In the genomic region with DNA sequence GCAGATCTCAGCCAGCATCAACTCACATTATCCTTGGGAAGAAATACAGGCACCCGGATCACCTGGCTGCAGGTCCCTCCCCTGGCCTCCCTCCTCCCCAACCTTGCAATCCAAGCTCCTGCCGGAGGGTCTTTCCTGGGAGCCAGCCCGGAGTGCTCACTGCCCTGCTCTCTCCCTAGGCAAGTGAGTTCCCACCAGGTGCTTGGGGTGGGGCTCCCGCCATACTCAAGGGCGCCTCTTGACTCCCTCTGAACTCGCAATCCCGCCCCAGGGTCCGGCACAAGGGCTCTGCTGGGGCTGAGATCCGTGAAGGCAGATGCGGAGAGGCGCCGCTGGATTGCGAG, we compare ENCODE assay signal across 11 cellular contexts. TPM values are rescaled to one million over a fixed set of nuclear protein-coding genes. Genes with fewer than 3 reads are reported as not detected.
DNase-seq lines count a peak whose midpoint lies in the region; ATAC-seq, FAIRE-seq and TF ChIP-seq lines count a peak whose summit lies in the region.
"Had no signal": no experiment of that assay in that cellular context is flagged by ENCODE, and none has a peak within 500 bp of the region (broad histone marks: within the 10 kb centered on the region; RNA-seq: fewer than 3 reads in every experiment).

No MANE protein-coding gene starts in this region.

- no peak for ATAC-seq in activated T-cell treated with anti-CD3 and anti-CD28 coated beads, Interleukin-2, amount 50 U/mL, for 4 hours
- ATAC-seq in lung (ENCODE audit: insufficient read depth, low FRiP score) (no peak), HG02981 (IDR thresholded peaks at IDR 0.05; ENCODE audit: unreplicated experiment) (no peak)
- ATAC-seq: stimulated activated memory B cell treated with anti-CD40 and anti-IgM and Interleukin-4, amounts not matched to agents 10 μg/mL and 1 μg/mL and 100 μg/mL, for 72 hours had no signal

- no peaks in the 10 kb centered on the region for H3K27me3 Mint-ChIP-seq in activated T-cell treated with anti-CD3 and anti-CD28 coated beads, Interleukin-2, amount 50 U/mL, for 4 hours (ENCODE audit: low read depth)

- H3K36me3 Mint-ChIP-seq in activated T-cell treated with anti-CD3 and anti-CD28 coated beads, Interleukin-2, amount 50 U/mL, for 4 hours (ENCODE audit: insufficient read depth), result no peaks in the 10 kb centered on the region
- H3K36me3 Mint-ChIP-seq: stimulated activated memory B cell treated with anti-CD40 and anti-IgM and Interleukin-4, amounts not matched to agents 10 μg/mL and 1 μg/mL and 100 μg/mL, for 72 hours had no signal

- H3K9me3 Mint-ChIP-seq in activated T-cell treated with anti-CD3 and anti-CD28 coated beads, Interleukin-2, amount 50 U/mL, for 4 hours, result no peaks in the 10 kb centered on the region
- H3K9me3 Mint-ChIP-seq: stimulated activated memory B cell treated with anti-CD40 and anti-IgM and Interleukin-4, amounts not matched to agents 10 μg/mL and 1 μg/mL and 100 μg/mL, for 72 hours had no signal

- WGBS in lung, 2 donors, result 9 to 12% methylated on average over 13 of the region's 13 CpGs
- 0 to 3% methylated on average over 2 to 6 of the region's 13 CpGs for WGBS in thyroid gland, 2 donors

- no peak for TF ChIP-seq CTCF in bronchial epithelial cell (IDR thresholded peaks at IDR 0.05; ENCODE audit: insufficient read depth, low read length, severe bottlenecking)
- no peak for TF ChIP-seq CTCF in lung (IDR thresholded peaks at IDR 0.05; ENCODE audit: control extremely low read depth, extremely low read depth)
- no peak for TF ChIP-seq CTCF in thyroid gland (IDR thresholded peaks at IDR 0.05)

- H3K4me3 Mint-ChIP-seq in activated T-cell treated with anti-CD3 and anti-CD28 coated beads, Interleukin-2, amount 50 U/mL, for 4 hours, result peak overlapping the region; percentile 67

- peaks cover 8% of the 10 kb centered on the region for H3K4me1 Mint-ChIP-seq in activated T-cell treated with anti-CD3 and anti-CD28 coated beads, Interleukin-2, amount 50 U/mL, for 4 hours (ENCODE audit: low read depth)

- peak; percentile 4 for DNase-seq in activated T-cell treated with anti-CD3 and anti-CD28 coated beads, Interleukin-2, amount 50 U/mL, for 4 hours
- DNase-seq in activated T-cell treated with anti-CD3 and anti-CD28 coated beads, Interleukin-2, amount 50 U/mL, for 1 hour, result no peak
- DNase-seq in bronchial epithelial cell (ENCODE audit: low read depth) (no peak), lung (ENCODE audit: low spot score) (no peak), thyroid gland (no peak), putamen (ENCODE audit: low spot score) (no peak), NCI-H2029 treated with DMSO at 0.1 percent for 48 hours (lab: John Stamatoyannopoulos, UW) (no peak)
- DNase-seq: activated T-cell treated with anti-CD3 and anti-CD28 coated beads for 4 hours, Kasumi-1 had no signal

- H3K36me3 ChIP-seq in bronchial epithelial cell (ENCODE audit: control insufficient read depth, insufficient read depth, low read length), result peaks cover 14% of the 10 kb centered on the region
- H3K36me3 ChIP-seq in lung (ENCODE audit: control insufficient read depth in 2 of 2, insufficient read depth in 2 of 2, low read length in 2 of 2), result no peaks in the 10 kb centered on the region
- H3K36me3 ChIP-seq in thyroid gland, result no peaks in the 10 kb centered on the region

- H3K4me1 ChIP-seq in lung (ENCODE audit: control insufficient read depth in 2 of 2, insufficient read depth in 2 of 2, low read length in 2 of 2) (peaks cover 0 to 13% of the 10 kb centered on the region in 2 donors), thyroid gland (peaks cover 20 to 29% of the 10 kb centered on the region in 2 donors)

- H3K27ac ChIP-seq in lung (ENCODE audit: low read depth in 1 of 2, low read length in 1 of 2) (no peak overlapping the region), thyroid gland (peak overlapping the region in 1 of 3 donors; percentile 74)

- FAIRE-seq in bronchial epithelial cell (lab: Jason Lieb, UNC), result no peak

- H3K27me3 ChIP-seq in bronchial epithelial cell (ENCODE audit: control insufficient read depth, insufficient read depth, low read length), result no peaks in the 10 kb centered on the region
- no peaks in the 10 kb centered on the region for H3K27me3 ChIP-seq in lung (ENCODE audit: control insufficient read depth, insufficient read depth)
- H3K27me3 ChIP-seq in thyroid gland, result no peaks in the 10 kb centered on the region

- H3K9me3 ChIP-seq in lung (ENCODE audit: control insufficient read depth in 2 of 2, insufficient read depth in 1 of 2, low read length in 1 of 2) (peaks cover 0 to 1% of the 10 kb centered on the region in 2 donors), thyroid gland (no peaks in the 10 kb centered on the region)

- no peak for TF ChIP-seq POLR2A in thyroid gland (IDR thresholded peaks at IDR 0.05)

- intact Hi-C loops in thyroid gland (cut with DNase I), result loop anchor here (2.0 kb wide), 1 partner anchor 37 kb away; no protein-coding TSS in a partner anchor

- H3K4me3 ChIP-seq in bronchial epithelial cell (ENCODE audit: low read depth, low read length), result peak overlapping the region; percentile 89
- H3K4me3 ChIP-seq in lung, result peak overlapping the region; percentile 12
- H3K4me3 ChIP-seq in thyroid gland (replicated peaks in 1 of 3), result peak overlapping the region in 2 of 3 donors; percentile 7 to 63

RNA-seq across cellular contexts. Expression of a gene that starts 1.2 kb away (rescaled TPM):
- total RNA-seq in activated T-cell treated with anti-CD3 and anti-CD28 coated beads, Interleukin-2, amount 50 U/mL, for 4 hours, result 10 to 100 TPM in 1 of 3 donors, 1 to 10 TPM in 2; 6.9 to 11.1 (median 7.5) TPM
- total RNA-seq in bronchial epithelial cell, result 29.0 and 41.5 TPM in 2 replicates
- total RNA-seq in lung, result 10 to 100 TPM; 12.1 to 50.3 TPM
- 10 to 100 TPM; 12.7 to 17.6 TPM for polyA plus RNA-seq in lung
- 10 to 100 TPM; 18.3 to 46.2 (median 27.4) TPM for total RNA-seq in thyroid gland

Comparison
In these comparisons a context has a peak if more than half of its experiments do, and no peak if none do; other contexts are left out.
1. H3K4me3 ChIP-seq: peak in every context shown above with its lines; median percentile 89 in bronchial epithelial cell; 35 in thyroid gland; 12 in lung.